Comparison of ENCODE assay signal across 10 cellular contexts in the genomic region with DNA sequence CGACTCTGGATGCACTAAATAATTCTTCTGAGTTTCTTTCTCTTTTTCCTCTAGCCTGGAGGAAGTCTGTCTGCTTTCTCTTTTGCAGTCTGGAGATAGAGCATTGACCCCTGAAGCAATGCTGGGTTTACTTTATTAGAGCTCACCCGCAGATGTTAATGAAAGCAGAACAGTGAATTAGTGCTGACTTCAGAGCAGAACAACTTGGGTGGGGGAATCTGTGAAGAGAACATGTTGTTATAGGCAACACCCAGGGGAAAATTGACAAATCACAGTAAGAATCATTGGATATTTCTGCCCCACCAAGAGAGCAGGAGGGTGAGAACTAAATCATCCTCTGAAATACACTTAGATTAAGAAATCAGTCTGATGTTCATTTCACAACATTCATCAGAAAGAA.
DNase-seq lines count a peak whose midpoint lies in the region; ATAC-seq and TF ChIP-seq lines count a peak whose summit lies in the region.
"Had no signal": no experiment of that assay in that cellular context is flagged by ENCODE, and none has a peak within 500 bp of the region (broad histone marks: within the 10 kb centered on the region; RNA-seq: fewer than 3 reads in every experiment).

No MANE protein-coding gene starts in this region.

- no peak overlapping the region for H2BK12ac ChIP-seq in H9 (ENCODE audit: insufficient read length, low read depth, low read length)

- no peak overlapping the region for H2BK120ac ChIP-seq in H9 (ENCODE audit: low read depth, low read length, poor library complexity, severe bottlenecking)

- no peak overlapping the region for H3K4me2 ChIP-seq in SK-N-SH
- no peak overlapping the region for H3K4me2 ChIP-seq in H9 (ENCODE audit: insufficient read depth, insufficient read length, low read length)

- TF ChIP-seq EP300 in SK-N-SH (IDR thresholded peaks at IDR 0.05; ENCODE audit: borderline replicate concordance in 1 of 2, low read depth in 1 of 2, low read length in 1 of 2) (no peak), upper lobe of left lung (IDR thresholded peaks at IDR 0.05) (peak in 2 of 4 donors; percentile 6 to 25)

- H4K20me1 ChIP-seq in SK-N-SH (ENCODE audit: insufficient read depth) (no peaks in the 10 kb centered on the region), H9 (ENCODE audit: control insufficient read depth, insufficient read depth, insufficient read length) (no peaks in the 10 kb centered on the region)

- H3K9ac ChIP-seq in SK-N-SH (no peak overlapping the region), colonic mucosa (ENCODE audit: low read depth in 2 of 2, low read length in 2 of 2) (no peak overlapping the region), H9 (ENCODE audit: extremely low read depth, insufficient read length, low read length) (no peak overlapping the region)

- POLR2A ChIA-PET in SK-N-SH (lab: Yijun Ruan, JAX) (no interaction called here), T-cell (lab: Charles Lee) (no interaction called here)

- no peak for TF ChIP-seq RAD21 in SK-N-SH (IDR thresholded peaks at IDR 0.05; ENCODE audit: low read length)

- H3K9me2 ChIP-seq in SK-N-SH, result no peaks in the 10 kb centered on the region

- H3K18ac ChIP-seq in H9 (ENCODE audit: insufficient read length, low read depth, low read length), result no peak overlapping the region

- H3K79me1 ChIP-seq in H9 (ENCODE audit: insufficient read depth, low read depth, low read length, poor library complexity, severe bottlenecking), result no peaks in the 10 kb centered on the region

- peaks cover 6% of the 10 kb centered on the region for H3K4me1 Mint-ChIP-seq in memory B cell
- no peaks in the 10 kb centered on the region for H3K4me1 Mint-ChIP-seq in T-cell
- peaks cover 50% of the 10 kb centered on the region in 2 experiments for H3K4me1 Mint-ChIP-seq in H9
- H3K4me1 Mint-ChIP-seq: activated naive CD4-positive, alpha-beta T cell treated with anti-CD3 and anti-CD28 coated beads, Interleukin-2, amount 50 U/mL, for 24 hours had no signal

- H3K36me3 Mint-ChIP-seq in memory B cell (peaks cover 6% of the 10 kb centered on the region), T-cell (no peaks in the 10 kb centered on the region), H9 (ENCODE audit: insufficient read depth in 1 of 3, low read depth in 3 of 3) (peaks cover 0 to 17% (median 6%) of the 10 kb centered on the region in 3 experiments; a peak in 4 of 7 replicates)
- H3K36me3 Mint-ChIP-seq: activated naive CD4-positive, alpha-beta T cell treated with anti-CD3 and anti-CD28 coated beads, Interleukin-2, amount 50 U/mL, for 24 hours had no signal

- no peak overlapping the region for H3K14ac ChIP-seq in H9 (ENCODE audit: insufficient read depth, low read length)

- DNase-seq in SK-N-SH (peak; percentile 30), colonic mucosa (no peak), memory B cell (ENCODE audit: low spot score in 2 of 2) (no peak), upper lobe of left lung (no peak), T-cell (no peak), H9 (no peak)
- DNase-seq: NCI-H2029 had no signal

- no peaks in the 10 kb centered on the region for H3K36me3 ChIP-seq in SK-N-SH (replicated peaks in 1 of 2; ENCODE audit: control insufficient read depth in 1 of 2, insufficient read depth in 2 of 2, low read length in 1 of 2)
- no peaks in the 10 kb centered on the region for H3K36me3 ChIP-seq in colonic mucosa
- no peaks in the 10 kb centered on the region for H3K36me3 ChIP-seq in upper lobe of left lung

- no peak overlapping the region for H2BK15ac ChIP-seq in H9 (ENCODE audit: low read depth, low read length)

- H3K27me3 ChIP-seq in SK-N-SH (ENCODE audit: insufficient read depth) (no peaks in the 10 kb centered on the region), colonic mucosa (no peaks in the 10 kb centered on the region), upper lobe of left lung (no peaks in the 10 kb centered on the region), H9 (ENCODE audit: insufficient read depth, low read length) (no peaks in the 10 kb centered on the region)

- H2BK20ac ChIP-seq in H9 (ENCODE audit: low read depth, low read length, poor library complexity, severe bottlenecking), result no peak overlapping the region

- WGBS in SK-N-SH (ENCODE audit: low lambda C conversion rate), result 52% methylated on average over 2 of the region's 2 CpGs
- 55 to 57% methylated on average over 2 of the region's 2 CpGs for WGBS in upper lobe of left lung, 2 donors
- no CpG with 5 or more reads among the region's 2 CpGs for WGBS in H9 (ENCODE audit: extremely low coverage, insufficient read length, low lambda C conversion rate)

- intact Hi-C loops in colonic mucosa (cut with DNase I), result no loop called here

- H3K27ac ChIP-seq in SK-N-SH (ENCODE audit: low read depth in 2 of 2, low read length in 1 of 2) (peak overlapping the region in 1 of 2 experiments; percentile 88; a peak in 2 of 4 replicates), colonic mucosa (peak overlapping the region; percentile 34), upper lobe of left lung (peak overlapping the region in 3 of 4 donors; percentile 32 to 76 (median 50)), H9 (ENCODE audit: insufficient read length, low read depth, low read length) (no peak overlapping the region)

- H3K9me3 Mint-ChIP-seq in memory B cell (peaks cover 7% of the 10 kb centered on the region), T-cell (peaks cover 0 to 4% (median 0%) of the 10 kb centered on the region in 3 donors), H9 (peaks cover 10 to 12% of the 10 kb centered on the region in 2 experiments)

- no peak overlapping the region for H3K27ac Mint-ChIP-seq in memory B cell
- H3K27ac Mint-ChIP-seq in T-cell, result no peak overlapping the region
- 0 out of 7 replicates have a peak overlapping the region, but pooled peaks of 1 of the 3 experiments have one; percentile 8 for H3K27ac Mint-ChIP-seq in H9
- H3K27ac Mint-ChIP-seq: activated naive CD4-positive, alpha-beta T cell treated with anti-CD3 and anti-CD28 coated beads, Interleukin-2, amount 50 U/mL, for 24 hours had no signal

- H3T11ph ChIP-seq in H9 (ENCODE audit: low read length), result no peak overlapping the region

- H3K56ac ChIP-seq in H9 (ENCODE audit: insufficient read length, low read depth, low read length), result no peak overlapping the region

- TF ChIP-seq CTCF in SK-N-SH (IDR thresholded peaks at IDR 0.05) (no peak), colonic mucosa (IDR thresholded peaks at IDR 0.05) (no peak), upper lobe of left lung (IDR thresholded peaks at IDR 0.05) (no peak), H9 (conservative IDR thresholded peaks at IDR 0.05) (no peak)

- H3K23ac ChIP-seq in H9 (ENCODE audit: insufficient read length, low read depth, low read length), result no peak overlapping the region

- H3K4me3 ChIP-seq in SK-N-SH (ENCODE audit: low read depth in 2 of 2, low read length in 1 of 2) (no peak overlapping the region; a peak in 1 of 4 replicates), colonic mucosa (no peak overlapping the region), upper lobe of left lung (no peak overlapping the region)

- no peak overlapping the region for H3K4me3 Mint-ChIP-seq in memory B cell
- H3K4me3 Mint-ChIP-seq in T-cell, result no peak overlapping the region
- no peak overlapping the region for H3K4me3 Mint-ChIP-seq in H9
- H3K4me3 Mint-ChIP-seq: activated naive CD4-positive, alpha-beta T cell treated with anti-CD3 and anti-CD28 coated beads, Interleukin-2, amount 50 U/mL, for 24 hours had no signal

- H3K4me1 ChIP-seq in SK-N-SH (ENCODE audit: control insufficient read depth in 1 of 2, insufficient read depth in 2 of 2, low read depth in 1 of 2, low read length in 1 of 2) (peaks cover 7 to 20% of the 10 kb centered on the region in 2 experiments), colonic mucosa (no peaks in the 10 kb centered on the region), upper lobe of left lung (peaks cover 3 to 11% (median 7%) of the 10 kb centered on the region in 4 donors), H9 (ENCODE audit: insufficient read depth, low read length) (peaks cover 6% of the 10 kb centered on the region; the same call in 1 of the 2 replicates)

- H4K91ac ChIP-seq in H9 (ENCODE audit: insufficient read length, low read depth, low read length), result no peak overlapping the region

- H3K9me3 ChIP-seq in SK-N-SH (no peaks in the 10 kb centered on the region), colonic mucosa (no peaks in the 10 kb centered on the region), upper lobe of left lung (no peaks in the 10 kb centered on the region), H9 (ENCODE audit: control insufficient read depth, low read depth, low read length) (no peaks in the 10 kb centered on the region)

- H3K79me2 ChIP-seq in SK-N-SH (ENCODE audit: insufficient read depth) (peaks cover 6% of the 10 kb centered on the region; the same call in 1 of the 2 replicates), H9 (ENCODE audit: insufficient read depth, low read length) (peaks cover 1% of the 10 kb centered on the region; the same call in 1 of the 2 replicates)

- H3F3A ChIP-seq in SK-N-SH (replicated peaks; ENCODE audit: insufficient read depth), result peaks cover 8% of the 10 kb centered on the region

- ATAC-seq in SK-N-SH treated with all-trans-retinoic acid at 6 μM for 48 hours, result no peak; the same call in 2 of the 3 replicates
- peak; percentile 67 for ATAC-seq in memory B cell (ENCODE audit: low read depth)
- peak; percentile 35 to 93 for ATAC-seq in upper lobe of left lung (ENCODE audit: low FRiP score in 2 of 2)
- no peak for ATAC-seq in T-cell (replicated peaks in 1 of 4)
- ATAC-seq in GM18909 (IDR thresholded peaks at IDR 0.05; ENCODE audit: poor library complexity, unreplicated experiment), result no peak

- TF ChIP-seq POLR2A in upper lobe of left lung (IDR thresholded peaks at IDR 0.05), result no peak

- H2BK5ac ChIP-seq in H9 (ENCODE audit: insufficient read length, low read length), result no peak overlapping the region

- H3K27me3 Mint-ChIP-seq in memory B cell, result peaks cover 15% of the 10 kb centered on the region
- H3K27me3 Mint-ChIP-seq in T-cell, result peaks cover 3 to 15% of the 10 kb centered on the region in 2 donors
- H3K27me3 Mint-ChIP-seq in H9 (ENCODE audit: low read depth), result no peaks in the 10 kb centered on the region

- no peak overlapping the region for H4K5ac ChIP-seq in H9 (ENCODE audit: insufficient read length, low read depth, low read length)

- no peak overlapping the region for H4K8ac ChIP-seq in H9 (replicated peaks; ENCODE audit: insufficient read length, low read depth, low read length)

- no peak overlapping the region for H2AK5ac ChIP-seq in H9 (ENCODE audit: insufficient read length, low read length)

- CTCF ChIA-PET in SK-N-SH (lab: Yijun Ruan, JAX), result interaction anchor here (1.3 to 1.4 kb wide), 2 partner anchors 45 to 474 kb away, joined by 3 read pairs; no protein-coding TSS in a partner anchor
- CTCF ChIA-PET in T-cell (lab: Charles Lee), result no interaction called here

- no peaks in the 10 kb centered on the region for H3K23me2 ChIP-seq in H9 (ENCODE audit: insufficient read length, low read depth, low read length, poor library complexity, severe bottlenecking)

- H3K4ac ChIP-seq in H9 (ENCODE audit: low read depth, low read length), result no peak overlapping the region

- H2AFZ ChIP-seq in SK-N-SH (ENCODE audit: low read depth) (no peak overlapping the region), H9 (ENCODE audit: low read length) (no peak overlapping the region)

TF ChIP-seq in SK-N-SH treated with all-trans-retinoic acid at 6 μM for 48 hours, 23 proteins besides CTCF, POLR2A, EP300 and RAD21 (continues in another document):
- TF ChIP-seq ZFP30 (CRISPR knock-in tag; IDR thresholded peaks at IDR 0.05) (no peak), TCF4 (CRISPR knock-in tag; IDR thresholded peaks at IDR 0.05; ENCODE audit: borderline replicate concordance) (no peak), SNAI2 (CRISPR knock-in tag; IDR thresholded peaks at IDR 0.05) (no peak)

Comparison
In these comparisons a context has a peak if more than half of its experiments do, and no peak if none do; other contexts are left out.
1. ATAC-seq: peak in memory B cell (single experiment) and upper lobe of left lung (2 of 2); none in SK-N-SH treated with all-trans-retinoic acid at 6 μM for 48 hours (single experiment), T-cell (0 of 4) and GM18909 (single experiment).